Comparison of ENCODE assay signal across 12 cellular contexts in genomic region chr12:94206886-94207285, GRCh38. TPM values are rescaled to one million over a fixed set of nuclear protein-coding genes. Genes with fewer than 3 reads are reported as not detected.
DNase-seq lines count a peak whose midpoint lies in the region; ATAC-seq and TF ChIP-seq lines count a peak whose summit lies in the region.
"Had no signal": no experiment of that assay in that cellular context is flagged by ENCODE, and none has a peak within 500 bp of the region (broad histone marks: within the 10 kb centered on the region; RNA-seq: fewer than 3 reads in every experiment).

No MANE protein-coding gene starts in this region.

- no peak for DNase-seq in stimulated activated naive CD8-positive, alpha-beta T cell treated with anti-CD3 and anti-CD28 coated beads, Interleukin-15, Interleukin-2, amounts not matched to agents 100 U/mL and 50 U/mL, for 24 hours
- no peak for DNase-seq in OCI-LY7 (ENCODE audit: low spot score)
- DNase-seq in central memory CD8-positive, alpha-beta T cell (ENCODE audit: low spot score in 2 of 2) = no peak
- DNase-seq in left lobe of liver (ENCODE audit: low spot score) = no peak
- DNase-seq: NCI-H1048, nephron progenitor cell, transverse colon had no signal

- no peaks in the 10 kb centered on the region for H4K20me1 ChIP-seq in OCI-LY7 (ENCODE audit: insufficient read depth, low read length)
- H4K20me1 ChIP-seq: BLaER1 had no signal

- no peaks in the 10 kb centered on the region for H3K27me3 Mint-ChIP-seq in stimulated activated naive CD8-positive, alpha-beta T cell treated with anti-CD3 and anti-CD28 coated beads, Interleukin-15, Interleukin-2, amounts not matched to agents 100 ng/mL and 50 ng/mL, for 24 hours
- no peaks in the 10 kb centered on the region for H3K27me3 Mint-ChIP-seq in central memory CD8-positive, alpha-beta T cell

- POLR2A ChIA-PET in OCI-LY7 (lab: Charles Lee) = interaction anchor here (1.1 to 8.1 kb wide), 5 partner anchors 8 to 32 kb away, joined by 3 to 68 read pairs (median 10); no protein-coding TSS in a partner anchor

- H3K4me2 ChIP-seq in OCI-LY7 (ENCODE audit: low read length) = peak overlapping the region; percentile 99
- H3K4me2 ChIP-seq: BLaER1 had no signal

- no peaks in the 10 kb centered on the region for H3K9me2 ChIP-seq in OCI-LY7 (ENCODE audit: insufficient read depth, low read length)

- TF ChIP-seq CTCF in OCI-LY7 (conservative IDR thresholded peaks at IDR 0.05; ENCODE audit: low read length) = no peak

- no peaks in the 10 kb centered on the region; the same call in 1 of the 2 replicates for H3K79me2 ChIP-seq in OCI-LY7 (ENCODE audit: insufficient read depth, low read depth, low read length)

- no peaks in the 10 kb centered on the region for H3K36me3 ChIP-seq in OCI-LY7 (ENCODE audit: insufficient read depth, low read length)
- H3K36me3 ChIP-seq: BLaER1, transverse colon had no signal

- ATAC-seq in stimulated activated naive CD8-positive, alpha-beta T cell treated with anti-CD3 and anti-CD28 coated beads, Interleukin-15, Interleukin-2, amounts not matched to agents 100 U/mL and 50 U/mL, for 24 hours = no peak
- ATAC-seq in central memory CD8-positive, alpha-beta T cell (replicated peaks; ENCODE audit: extremely low read depth, poor library complexity, severe bottlenecking) = no peak
- no peak for ATAC-seq in GM19463 (IDR thresholded peaks at IDR 0.05; ENCODE audit: unreplicated experiment)
- no peak for ATAC-seq in GM21367 (IDR thresholded peaks at IDR 0.05; ENCODE audit: unreplicated experiment)
- no peak for ATAC-seq in left lobe of liver
- no peak for ATAC-seq in GM21526 (IDR thresholded peaks at IDR 0.05; ENCODE audit: low FRiP score, unreplicated experiment)

- H3K4me3 Mint-ChIP-seq in stimulated activated naive CD8-positive, alpha-beta T cell treated with anti-CD3 and anti-CD28 coated beads, Interleukin-15, Interleukin-2, amounts not matched to agents 100 ng/mL and 50 ng/mL, for 24 hours = peak overlapping the region; percentile 40
- peak overlapping the region; percentile 83 for H3K4me3 Mint-ChIP-seq in central memory CD8-positive, alpha-beta T cell
- H3K4me3 Mint-ChIP-seq: nephron progenitor cell had no signal

- intact Hi-C loops in OCI-LY7 (cut with micrococcal nuclease; ENCODE audit: unreplicated experiment) = no loop called here

- H3K4me1 ChIP-seq in OCI-LY7 (ENCODE audit: insufficient read depth, low read length, poor library complexity, severe bottlenecking) = peaks cover 76% of the 10 kb centered on the region

- H3K27ac ChIP-seq in OCI-LY7 (ENCODE audit: low read depth, low read length, poor library complexity, severe bottlenecking) = peak overlapping the region; percentile 96
- H3K27ac ChIP-seq: BLaER1 had no signal

- peaks cover 7% of the 10 kb centered on the region for H3K9me3 Mint-ChIP-seq in stimulated activated naive CD8-positive, alpha-beta T cell treated with anti-CD3 and anti-CD28 coated beads, Interleukin-15, Interleukin-2, amounts not matched to agents 100 ng/mL and 50 ng/mL, for 24 hours
- H3K9me3 Mint-ChIP-seq in central memory CD8-positive, alpha-beta T cell = no peaks in the 10 kb centered on the region

- H3K4me3 ChIP-seq in OCI-LY7 (ENCODE audit: low read depth, low read length, poor library complexity, severe bottlenecking) = peak overlapping the region; percentile 56
- H3K4me3 ChIP-seq: BLaER1, transverse colon had no signal

- peaks cover 25% of the 10 kb centered on the region for H3K36me3 Mint-ChIP-seq in stimulated activated naive CD8-positive, alpha-beta T cell treated with anti-CD3 and anti-CD28 coated beads, Interleukin-15, Interleukin-2, amounts not matched to agents 100 ng/mL and 50 ng/mL, for 24 hours (ENCODE audit: low read depth)
- peaks cover 7% of the 10 kb centered on the region for H3K36me3 Mint-ChIP-seq in central memory CD8-positive, alpha-beta T cell (ENCODE audit: insufficient read depth)

- H3K9me3 ChIP-seq in OCI-LY7 (ENCODE audit: low read length) = no peaks in the 10 kb centered on the region
- H3K9me3 ChIP-seq: BLaER1, transverse colon had no signal

- BruUV-seq in OCI-LY7 (replicated peaks; lab: Mats Ljungman, UMichigan) = no TSS peak

- peak overlapping the region; percentile 96; the same call in 1 of the 2 replicates for H2AFZ ChIP-seq in OCI-LY7 (ENCODE audit: low read length)

- CTCF ChIA-PET in OCI-LY7 (lab: Charles Lee; ENCODE audit: unreplicated experiment) = interaction anchor here (1.1 kb wide), 1 partner anchor 10 kb away, joined by 3 read pairs; no protein-coding TSS in a partner anchor

- peak overlapping the region; percentile 97 for H3K27ac Mint-ChIP-seq in stimulated activated naive CD8-positive, alpha-beta T cell treated with anti-CD3 and anti-CD28 coated beads, Interleukin-15, Interleukin-2, amounts not matched to agents 100 ng/mL and 50 ng/mL, for 24 hours
- H3K27ac Mint-ChIP-seq in central memory CD8-positive, alpha-beta T cell (ENCODE audit: low read depth) = peak overlapping the region; percentile 98
- H3K27ac Mint-ChIP-seq: nephron progenitor cell had no signal

- peaks cover 86% of the 10 kb centered on the region for H3K4me1 Mint-ChIP-seq in stimulated activated naive CD8-positive, alpha-beta T cell treated with anti-CD3 and anti-CD28 coated beads, Interleukin-15, Interleukin-2, amounts not matched to agents 100 ng/mL and 50 ng/mL, for 24 hours (ENCODE audit: low read depth)
- peaks cover 54% of the 10 kb centered on the region for H3K4me1 Mint-ChIP-seq in central memory CD8-positive, alpha-beta T cell

RNA-seq across cellular contexts. Expression of gene PLXNC1, which starts 58.5 kb away (rescaled TPM):
- total RNA-seq in OCI-LY7 (2014; rRNA removed; shearing (Covaris generic)) = 3.6 and 4.5 TPM in 2 replicates
- total RNA-seq in OCI-LY7 (2022) (8.0 and 9.1 TPM in 2 replicates), left lobe of liver (1.1 TPM)
